In genomic region chr3:194512895-194513601, GRCh38 we compare ENCODE assay signal across 15 cellular contexts. TPM values are rescaled to one million over a fixed set of nuclear protein-coding genes. Genes with fewer than 3 reads are reported as not detected.
DNase-seq lines count a peak whose midpoint lies in the region; TF ChIP-seq lines count a peak whose summit lies in the region.
"Had no signal": no experiment of that assay in that cellular context is flagged by ENCODE, and none has a peak within 500 bp of the region (broad histone marks: within the 10 kb centered on the region; RNA-seq: fewer than 3 reads in every experiment).

No MANE protein-coding gene starts in this region.

- no peak overlapping the region for H3K27ac ChIP-seq in A673 (ENCODE audit: low read depth, low read length, poor library complexity, severe bottlenecking)
- H3K27ac ChIP-seq: psoas muscle, SJSA1 had no signal

- TF ChIP-seq CTCF in osteocyte (IDR thresholded peaks at IDR 0.05) (no peak), A673 (conservative IDR thresholded peaks at IDR 0.05; ENCODE audit: low read depth, low read length) (no peak)

- intact Hi-C loops in A673 (cut with micrococcal nuclease; ENCODE audit: unreplicated experiment), result no loop called here

- H3K27me3 ChIP-seq in A673 (replicated peaks; ENCODE audit: insufficient read depth, low read depth, low read length, poor library complexity), result no peaks in the 10 kb centered on the region
- H3K27me3 ChIP-seq: SJSA1 had no signal

- CTCF ChIA-PET in A673 (lab: Charles Lee), result no interaction called here

- no peaks in the 10 kb centered on the region for H3K9me3 ChIP-seq in A673 (ENCODE audit: low read depth, low read length, poor library complexity, severe bottlenecking)
- H3K9me3 ChIP-seq: psoas muscle, SJSA1 had no signal

- no peaks in the 10 kb centered on the region for H3K9me3 Mint-ChIP-seq in osteocyte (ENCODE audit: unreplicated experiment)

- peaks cover 22% of the 10 kb centered on the region for H3K4me1 Mint-ChIP-seq in osteocyte (ENCODE audit: unreplicated experiment)

- no peaks in the 10 kb centered on the region for H3K36me3 Mint-ChIP-seq in osteocyte (ENCODE audit: unreplicated experiment)
- H3K36me3 Mint-ChIP-seq: activated naive CD8-positive, alpha-beta T cell had no signal

- H3K27me3 Mint-ChIP-seq in osteocyte (ENCODE audit: unreplicated experiment), result no peaks in the 10 kb centered on the region
- H3K27me3 Mint-ChIP-seq: activated naive CD8-positive, alpha-beta T cell had no signal

- POLR2A ChIA-PET in A673 (lab: Charles Lee; ENCODE audit: low non-redundant PET), result no interaction called here

- no peak overlapping the region for H3K4me3 Mint-ChIP-seq in osteocyte (ENCODE audit: unreplicated experiment)
- H3K4me3 Mint-ChIP-seq: activated naive CD8-positive, alpha-beta T cell had no signal

- H3K4me1 ChIP-seq in A673 (ENCODE audit: insufficient read depth, low read length, poor library complexity, severe bottlenecking), result peaks cover 13% of the 10 kb centered on the region
- H3K4me1 ChIP-seq: psoas muscle, SJSA1 had no signal

- H3K4me3 ChIP-seq in A673 (ENCODE audit: low read depth, low read length, poor library complexity, severe bottlenecking), result no peak overlapping the region
- H3K4me3 ChIP-seq: psoas muscle, SJSA1 had no signal

- BruUV-seq in A673 (replicated peaks; lab: Mats Ljungman, UMichigan), result no TSS peak

- DNase-seq in DMS79 (lab: John Stamatoyannopoulos, UW), result peak; percentile 80
- DNase-seq in NCI-H2081 treated with DMSO at 0.1 percent for 48 hours (lab: John Stamatoyannopoulos, UW), result peak; percentile 72
- peak; percentile 80 for DNase-seq in astrocyte of the hippocampus (ENCODE audit: low read depth, low spot score)
- no peak for DNase-seq in osteocyte (ENCODE audit: extremely low spot score, unreplicated experiment)
- DNase-seq in activated gamma-delta T cell (lab: John Stamatoyannopoulos, UW), result no peak
- no peak for DNase-seq in effector CD4-positive, alpha-beta T cell
- no peak for DNase-seq in activated naive CD4-positive, alpha-beta T cell (lab: John Stamatoyannopoulos, UW)
- DNase-seq in A673 (ENCODE audit: low spot score), result no peak
- DNase-seq: GDM1; KG1; NCI-H524; psoas muscle; stimulated activated CD4-positive, alpha-beta T cell treated with anti-CD3 and anti-CD28 coated beads, Interleukin-2, amount 100 ng/mL, for 24 hours had no signal

- peak overlapping the region; percentile 50 for H3K27ac Mint-ChIP-seq in osteocyte (ENCODE audit: unreplicated experiment)
- H3K27ac Mint-ChIP-seq: activated naive CD8-positive, alpha-beta T cell had no signal

- no peaks in the 10 kb centered on the region for H3K36me3 ChIP-seq in A673 (ENCODE audit: insufficient read depth, low read length, poor library complexity, severe bottlenecking)
- H3K36me3 ChIP-seq: SJSA1 had no signal

RNA-seq across cellular contexts. Expression of gene ATP13A3, which starts 26.2 kb away (rescaled TPM):
- total RNA-seq in osteocyte (59.7 and 63.1 TPM in 2 replicates), A673 (2021) (94.5 and 121 TPM in 2 replicates)

Comparison
In these comparisons a context has a peak if more than half of its experiments do, and no peak if none do; other contexts are left out.
1. DNase-seq: peak in DMS79 (single experiment), NCI-H2081 treated with DMSO at 0.1 percent for 48 hours (single experiment) and astrocyte of the hippocampus (single experiment); none in osteocyte (single experiment), activated gamma-delta T cell (single experiment), effector CD4-positive, alpha-beta T cell (single experiment), activated naive CD4-positive, alpha-beta T cell (0 of 4) and A673 (single experiment).